17 cellular contexts compared by ENCODE assay signal in the genomic region with DNA sequence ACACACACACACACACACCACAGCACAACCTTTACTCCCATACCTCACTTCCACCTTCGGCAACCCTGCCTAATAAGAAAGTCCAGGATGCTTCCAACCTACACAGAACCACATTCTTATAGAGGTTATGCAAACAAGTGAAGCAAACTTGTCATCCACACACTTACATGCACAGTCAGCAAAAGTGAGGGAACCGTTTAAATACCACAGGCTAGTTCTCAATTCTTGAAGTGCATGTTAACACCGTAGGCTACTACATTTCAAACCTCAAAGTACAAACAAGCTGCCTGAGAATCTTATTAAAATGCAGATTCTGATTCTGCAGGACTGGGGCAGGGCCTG. TPM values are rescaled to one million over a fixed set of nuclear protein-coding genes. Genes with fewer than 3 reads are reported as not detected.
DNase-seq lines count a peak whose midpoint lies in the region; ATAC-seq, FAIRE-seq and TF ChIP-seq lines count a peak whose summit lies in the region.
"Had no signal": no experiment of that assay in that cellular context is flagged by ENCODE, and none has a peak within 500 bp of the region (broad histone marks: within the 10 kb centered on the region; RNA-seq: fewer than 3 reads in every experiment).

No MANE protein-coding gene starts in this region.

- H4K20me1 ChIP-seq in HepG2 (ENCODE audit: insufficient read depth, low read length): no peaks in the 10 kb centered on the region

- H3K36me3 ChIP-seq in HepG2 (replicated peaks in 1 of 2; ENCODE audit: control insufficient read depth in 1 of 2, insufficient read depth in 2 of 2, low read length in 2 of 2): no peaks in the 10 kb centered on the region
- H3K36me3 ChIP-seq in right lobe of liver: no peaks in the 10 kb centered on the region
- H3K36me3 ChIP-seq: SJCRH30 had no signal

- no TSS peak for BruUV-seq in HepG2 (replicated peaks; lab: Mats Ljungman, UMichigan)

- H3K4me3 ChIP-seq in HepG2 (replicated peaks in 1 of 3; ENCODE audit: insufficient read depth in 1 of 3, low read depth in 2 of 3, low read length in 3 of 3) (no peak overlapping the region), right lobe of liver (no peak overlapping the region), right cardiac atrium (ENCODE audit: low read length) (no peak overlapping the region)
- H3K4me3 ChIP-seq: SJCRH30 had no signal

- intact Hi-C loops in HepG2 (cut with micrococcal nuclease; ENCODE audit: unreplicated experiment): loop anchor here (1.0 kb wide), 1 partner anchor 98 kb away; no protein-coding TSS in a partner anchor
- intact Hi-C loops in right lobe of liver (cut with DNase I): no loop called here
- intact Hi-C loops in right cardiac atrium (cut with DNase I): no loop called here

- H3K9me3 ChIP-seq in HepG2 (ENCODE audit: low read length) (no peaks in the 10 kb centered on the region), right lobe of liver (no peaks in the 10 kb centered on the region), right cardiac atrium (ENCODE audit: control insufficient read depth, low read length) (no peaks in the 10 kb centered on the region)
- H3K9me3 ChIP-seq: SJCRH30 had no signal

- no peak overlapping the region for H3K4me3 Mint-ChIP-seq in chondrocyte (ENCODE audit: unreplicated experiment)

- H3K27me3 Mint-ChIP-seq in chondrocyte (ENCODE audit: low read depth): no peaks in the 10 kb centered on the region

- in situ Hi-C loops in HepG2 (cut with HindIII; ENCODE audit: extremely low pct_ligation_motif_present, low pct_unique_long_range_greater_than_20kb): loop anchor here (25.0 kb wide), 1 partner anchor 431 kb away; the partner anchor contains the start of gene CSNK1A1

- H3K27ac ChIP-seq in HepG2 (ENCODE audit: extremely low read length, insufficient read depth, low read length) (no peak overlapping the region), right lobe of liver (no peak overlapping the region), VCaP (peak overlapping the region; percentile 93), right cardiac atrium (ENCODE audit: low read length) (peak overlapping the region; percentile 77)
- H3K27ac ChIP-seq: SJCRH30 had no signal

- POLR2A ChIA-PET in HepG2 (lab: Yijun Ruan, JAX): no interaction called here

- no peak overlapping the region for H3K27ac Mint-ChIP-seq in chondrocyte (ENCODE audit: unreplicated experiment)

- no peaks in the 10 kb centered on the region for H3K9me3 Mint-ChIP-seq in chondrocyte (ENCODE audit: low read depth)

- no peak overlapping the region for H3K4me2 ChIP-seq in HepG2 (ENCODE audit: low read depth, low read length)

- no peak for DNase-seq in HepG2 (ENCODE audit: low spot score)
- DNase-seq in right lobe of liver: no peak
- no peak for DNase-seq in right cardiac atrium
- no peak for DNase-seq in chondrocyte (ENCODE audit: low spot score)
- DNase-seq: DMS 273 treated with DMSO at 0.1 percent for 48 hours, GDM1, H7, KG1, NCI-H1092, NCI-H2081 treated with DMSO at 0.1 percent for 48 hours, NCI-H510A treated with DMSO at 0.1 percent for 48 hours, SJCRH30 had no signal

- H3K27me3 ChIP-seq in HepG2 (ENCODE audit: control insufficient read depth in 1 of 2, insufficient read depth in 2 of 2, low read length in 2 of 2): 0 out of 5 replicates have a peak, but pooled peaks cover 0 to 5% of the 10 kb centered on the region in 2 experiments
- H3K27me3 ChIP-seq in right lobe of liver: no peaks in the 10 kb centered on the region
- H3K27me3 ChIP-seq in right cardiac atrium (ENCODE audit: control insufficient read depth, insufficient read depth): no peaks in the 10 kb centered on the region

- TF ChIP-seq POLR2A in HepG2 (IDR thresholded peaks at IDR 0.05; ENCODE audit: insufficient read depth in 1 of 2, low read depth in 2 of 2, low read length in 2 of 2) (no peak), right lobe of liver (IDR thresholded peaks at IDR 0.05) (no peak)

- H2AFZ ChIP-seq in HepG2 (ENCODE audit: low read length): no peak overlapping the region

- H3K4me1 Mint-ChIP-seq in chondrocyte (ENCODE audit: low read depth): peaks cover 23% of the 10 kb centered on the region

- H3K4me1 ChIP-seq in HepG2 (ENCODE audit: insufficient read depth, low read length) (peaks cover 17% of the 10 kb centered on the region), right lobe of liver (peaks cover 0 to 28% (median 13%) of the 10 kb centered on the region in 4 donors), right cardiac atrium (ENCODE audit: control insufficient read depth, insufficient read depth, low read length) (peaks cover 15% of the 10 kb centered on the region)

- 0% methylated on average over 3 of the region's 3 CpGs for WGBS in HepG2 (ENCODE audit: low lambda C conversion rate)
- WGBS in right lobe of liver (ENCODE audit: insufficient coverage, low coverage, low lambda C conversion rate, missing lambda C conversion rate): 28% methylated on average over 3 of the region's 3 CpGs
- 39% methylated on average over 3 of the region's 3 CpGs for WGBS in right cardiac atrium

- FAIRE-seq in HepG2 (lab: Jason Lieb, UNC): no peak
- FAIRE-seq: GM12891, RCC 7860 had no signal

- CTCF ChIA-PET in HepG2 (lab: Yijun Ruan, JAX; ENCODE audit: low intra/inter-chr PET ratio, low total read pairs): interaction anchor here (1.3 kb wide), 1 partner anchor 98 kb away, joined by 3 read pairs; no protein-coding TSS in a partner anchor

- TF ChIP-seq CTCF in HepG2 (CRISPR knock-in tag; IDR thresholded peaks at IDR 0.05) (no peak), right lobe of liver (IDR thresholded peaks at IDR 0.05) (no peak), VCaP (conservative IDR thresholded peaks at IDR 0.05) (no peak), chondrocyte (IDR thresholded peaks at IDR 0.05) (no peak)

- no peak for TF ChIP-seq RAD21 in HepG2 (CRISPR knock-in tag; IDR thresholded peaks at IDR 0.05)

- no peak overlapping the region for H3K9ac ChIP-seq in HepG2 (ENCODE audit: insufficient read depth, low read depth, low read length)

- no peak for ATAC-seq in HepG2
- ATAC-seq in right lobe of liver: no peak
- ATAC-seq in right cardiac atrium: peak in 1 of 2 donors; percentile 7
- no peak for ATAC-seq in HG02884 (IDR thresholded peaks at IDR 0.05; ENCODE audit: unreplicated experiment)
- ATAC-seq in GM21619 (IDR thresholded peaks at IDR 0.05; ENCODE audit: unreplicated experiment): no peak

- no peaks in the 10 kb centered on the region for H3K36me3 Mint-ChIP-seq in chondrocyte (ENCODE audit: low read depth)

- H3K79me2 ChIP-seq in HepG2 (ENCODE audit: insufficient read depth, low read length): no peaks in the 10 kb centered on the region

- TF ChIP-seq EP300 in HepG2 (IDR thresholded peaks at IDR 0.05; ENCODE audit: low read depth in 2 of 2, low read length in 2 of 2): no peak
- TF ChIP-seq EP300 in HepG2 (CRISPR knock-in tag; IDR thresholded peaks at IDR 0.05; ENCODE audit: borderline replicate concordance): no peak

TF ChIP-seq in HepG2, 621 proteins besides CTCF, POLR2A, EP300 and RAD21 (continues in another document):
- TF ChIP-seq ZNF7 (CRISPR knock-in tag; IDR thresholded peaks at IDR 0.05) (no peak), MAFK (conservative IDR thresholded peaks at IDR 0.05 in 1 of 2, IDR thresholded peaks at IDR 0.05 in 1 of 2; ENCODE audit: low read length in 2 of 2) (peak; percentile 97 to 98), THYN1 (CRISPR knock-in tag; IDR thresholded peaks at IDR 0.05; ENCODE audit: borderline replicate concordance, low read depth) (no peak), CENPT (CRISPR knock-in tag; IDR thresholded peaks at IDR 0.05; ENCODE audit: low read depth) (no peak), MEIS2 (CRISPR knock-in tag; IDR thresholded peaks at IDR 0.05) (no peak), ZBTB33 (CRISPR knock-in tag; IDR thresholded peaks at IDR 0.05) (no peak)

RNA-seq across cellular contexts. Expression of gene ABLIM3, which starts 10.4 kb away (rescaled TPM):
- total RNA-seq in HepG2 (2016; rRNA removed; fragmentation: Illumina TruSeq; extraction: Trizol) (0.53 and 0.67 TPM in 2 replicates), right lobe of liver (100 to 1,000 TPM in 4 of 6 experiments, 10 to 100 TPM in 2; 85.8 to 180 (median 125) TPM), right cardiac atrium (100 to 1,000 TPM; 140 to 185 (median 161) TPM), chondrocyte (7.6 to 16.0 TPM (median 15.4 TPM) in 3 replicates)
- total RNA-seq in HepG2 (2016; cell fraction: cytosol; rRNA removed; fragmentation: Illumina TruSeq; extraction: Trizol; ENCODE audit: low read depth): 0.26 and 0.61 TPM in 2 replicates
- total RNA-seq in HepG2 (2016; cell fraction: insoluble cytoplasmic fraction; rRNA removed; fragmentation: Illumina TruSeq; extraction: Trizol): 0.61 and 0.63 TPM in 2 replicates
- 0.90 and 0.93 TPM in 2 replicates for total RNA-seq in HepG2 (2016; cell fraction: membrane; rRNA removed; fragmentation: Illumina TruSeq; extraction: Trizol)
- 0.72 and 1.0 TPM in 2 replicates for total RNA-seq in HepG2 (2016; cell fraction: nucleus; rRNA removed; fragmentation: Illumina TruSeq; extraction: Trizol)
- polyA plus RNA-seq in HepG2 (2011; rRNA removed) (6.3 and 9.7 TPM in 2 replicates), right cardiac atrium (81.3 TPM)
- 4.9 and 6.0 TPM in 2 replicates for polyA plus RNA-seq in HepG2 (2011; cell fraction: cytosol; rRNA removed)
- 24.1 and 26.3 TPM in 2 replicates for polyA plus RNA-seq in HepG2 (2011; cell fraction: nucleus; rRNA removed)
- 10.3 and 13.7 TPM in 2 replicates for polyA plus RNA-seq in HepG2 (2012)
- 0.49 and 0.66 TPM in 2 replicates for polyA plus RNA-seq in HepG2 (2016; cell fraction: cytosol; fragmentation: Illumina TruSeq; extraction: Trizol; ENCODE audit: low read depth)
- 0.87 and 1.1 TPM in 2 replicates for polyA plus RNA-seq in HepG2 (2016; cell fraction: insoluble cytoplasmic fraction; fragmentation: Illumina TruSeq; extraction: Trizol; ENCODE audit: low read depth)
- polyA plus RNA-seq in HepG2 (2016; cell fraction: membrane; fragmentation: Illumina TruSeq; extraction: Trizol; ENCODE audit: low read depth): 1.1 and 1.4 TPM in 2 replicates
- 1.6 and 2.5 TPM in 2 replicates for polyA plus RNA-seq in HepG2 (2016; cell fraction: nucleus; fragmentation: Illumina TruSeq; extraction: Trizol; ENCODE audit: insufficient read depth, low read depth)
- 3.1 and 22.0 TPM in 2 replicates for polyA minus RNA-seq in HepG2 (2011; rRNA and poly(A)+ RNA removed; ENCODE audit: low replicate concordance)
- polyA minus RNA-seq in HepG2 (2011; cell fraction: cytosol; rRNA and poly(A)+ RNA removed): 2.4 and 4.0 TPM in 2 replicates
- polyA minus RNA-seq in HepG2 (2011; cell fraction: nucleus; rRNA and poly(A)+ RNA removed): 15.7 and 24.0 TPM in 2 replicates

Comparison
In these comparisons a context has a peak if more than half of its experiments do, and no peak if none do; other contexts are left out.
1. H3K27ac ChIP-seq: peak in VCaP (single experiment) and right cardiac atrium (single experiment); none in HepG2 (single experiment) and right lobe of liver (0 of 3).